Comparison of ENCODE assay signal across 8 cellular contexts in genomic region chr12:93468008-93468371, GRCh38. TPM values are rescaled to one million over a fixed set of nuclear protein-coding genes. Genes with fewer than 3 reads are reported as not detected.
DNase-seq lines count a peak whose midpoint lies in the region; ATAC-seq and TF ChIP-seq lines count a peak whose summit lies in the region.

No MANE protein-coding gene starts in this region.

- intact Hi-C loops in CD8-positive, alpha-beta T cell (cut with DNase I, micrococcal nuclease): loop anchor here (5.0 kb wide), 4 partner anchors 36 to 1604 kb away; partner anchors contain the start of gene NR2C1 (in 1 of the 2)

- POLR2A ChIA-PET in CD8-positive, alpha-beta T cell (lab: Charles Lee): interaction anchor here (1.1 to 1.3 kb wide), 2 partner anchors 11 to 21 kb away, joined by 3 read pairs; no protein-coding TSS in a partner anchor

- H3K4me3 ChIP-seq in CD8-positive, alpha-beta T cell (ENCODE audit: low read depth, low read length): peak overlapping the region; percentile 95
- peak overlapping the region; percentile 98 for H3K4me3 ChIP-seq in HUES6 (ENCODE audit: low read depth, low read length)
- H3K4me3 ChIP-seq in cardiac fibroblast (replicated peaks in 1 of 2; ENCODE audit: low read depth in 2 of 2, low read length in 2 of 2): peak overlapping the region; percentile 81 to 89
- H3K4me3 ChIP-seq in mucosa of stomach (ENCODE audit: low read length): peak overlapping the region; percentile 77

- peaks cover 15% of the 10 kb centered on the region for H3K4me1 ChIP-seq in CD8-positive, alpha-beta T cell (ENCODE audit: insufficient read depth, low read length)
- H3K4me1 ChIP-seq in HUES6 (ENCODE audit: control insufficient read depth, insufficient read depth, low read length) (peaks cover 5% of the 10 kb centered on the region; the same call in 1 of the 2 replicates), mucosa of stomach (ENCODE audit: control insufficient read depth, insufficient read depth, low read length) (peaks cover 7% of the 10 kb centered on the region)

- H3K36me3 ChIP-seq in CD8-positive, alpha-beta T cell (ENCODE audit: insufficient read depth, low read length): no peaks in the 10 kb centered on the region
- H3K36me3 ChIP-seq in HUES6 (ENCODE audit: control insufficient read depth, insufficient read depth, low read length) (peaks cover 41% of the 10 kb centered on the region), mucosa of stomach (ENCODE audit: control insufficient read depth, insufficient read depth, low read length) (peaks cover 4% of the 10 kb centered on the region)

- no peak for DNase-seq in CD8-positive, alpha-beta T cell
- no peak for DNase-seq in cardiac fibroblast (ENCODE audit: low read depth in 2 of 2)
- DNase-seq in SIG-M5 treated with dmso at 0.1 percent for 504 hours (lab: John Stamatoyannopoulos, UW; ENCODE audit: unreplicated experiment): no peak
- DNase-seq in SKM-1 treated with dmso at 0.1 percent for 144 hours (lab: John Stamatoyannopoulos, UW; ENCODE audit: unreplicated experiment): no peak
- DNase-seq in stimulated activated CD4-positive, alpha-beta T cell treated with anti-CD3 and anti-CD28 coated beads, Interleukin-1b, Interleukin-23, amount 100 ng/mL, for 48 hours: no peak

- peak overlapping the region; percentile 88 for H3K27ac ChIP-seq in CD8-positive, alpha-beta T cell (ENCODE audit: low read depth, low read length)
- peak overlapping the region; percentile 89 for H3K27ac ChIP-seq in HUES6 (ENCODE audit: low read depth, low read length)

- no peaks in the 10 kb centered on the region for H3K9me3 ChIP-seq in CD8-positive, alpha-beta T cell (ENCODE audit: low read length)
- H3K9me3 ChIP-seq in HUES6 (ENCODE audit: control insufficient read depth, insufficient read depth, low read depth, low read length): no peaks in the 10 kb centered on the region
- no peaks in the 10 kb centered on the region for H3K9me3 ChIP-seq in mucosa of stomach (ENCODE audit: control insufficient read depth, low read length)

- no peak for TF ChIP-seq CTCF in CD8-positive, alpha-beta T cell (IDR thresholded peaks at IDR 0.05)
- no peak for TF ChIP-seq CTCF in cardiac fibroblast (IDR thresholded peaks at IDR 0.05; ENCODE audit: low read depth, low read length)

- no peaks in the 10 kb centered on the region for H3K27me3 Mint-ChIP-seq in CD8-positive, alpha-beta T cell (ENCODE audit: low read depth)

- H3K4me3 Mint-ChIP-seq in CD8-positive, alpha-beta T cell: peak overlapping the region; percentile 93

- no peak for ATAC-seq in CD8-positive, alpha-beta T cell
- peak; percentile 15 for ATAC-seq in GM19467 (IDR thresholded peaks at IDR 0.05; ENCODE audit: unreplicated experiment)

- H3K27ac Mint-ChIP-seq in CD8-positive, alpha-beta T cell: peak overlapping the region; percentile 95

- H3K9me3 Mint-ChIP-seq in CD8-positive, alpha-beta T cell: no peaks in the 10 kb centered on the region

- peak overlapping the region; percentile 98 for H3K9ac ChIP-seq in HUES6 (ENCODE audit: low read length)
- H3K9ac ChIP-seq in mucosa of stomach (ENCODE audit: low read length): peak overlapping the region; percentile 82

- H3K36me3 Mint-ChIP-seq in CD8-positive, alpha-beta T cell: peaks cover 26% of the 10 kb centered on the region

- H3K27me3 ChIP-seq in CD8-positive, alpha-beta T cell (ENCODE audit: insufficient read depth, low read length): no peaks in the 10 kb centered on the region
- H3K27me3 ChIP-seq in HUES6 (ENCODE audit: control insufficient read depth, insufficient read depth, low read length): no peaks in the 10 kb centered on the region
- H3K27me3 ChIP-seq in mucosa of stomach (ENCODE audit: control insufficient read depth, insufficient read depth, low read length): no peaks in the 10 kb centered on the region

- peaks cover 34% of the 10 kb centered on the region for H3K4me1 Mint-ChIP-seq in CD8-positive, alpha-beta T cell (ENCODE audit: low read depth)

- CTCF ChIA-PET in CD8-positive, alpha-beta T cell (lab: Charles Lee): interaction anchor here (0.7 to 2.0 kb wide), 9 partner anchors 8 to 52 kb away, joined by 3 to 8 read pairs (median 3); no protein-coding TSS in a partner anchor

RNA-seq across cellular contexts. Expression of gene MRPL42, which starts 0.7 kb away (rescaled TPM):
- total RNA-seq in CD8-positive, alpha-beta T cell: 10 to 100 TPM; 31.6 to 33.2 TPM

RNA-seq across cellular contexts. Expression of gene UBE2N, which starts 26.2 kb away (rescaled TPM):
- 10 to 100 TPM; 89.5 to 93.6 TPM for total RNA-seq in CD8-positive, alpha-beta T cell
